Comparison of ENCODE assay signal across 15 cellular contexts in genomic region chr17:49656247-49656646, GRCh38. TPM values are rescaled to one million over a fixed set of nuclear protein-coding genes. Genes with fewer than 3 reads are reported as not detected.
DNase-seq lines count a peak whose midpoint lies in the region; ATAC-seq and TF ChIP-seq lines count a peak whose summit lies in the region.
"Had no signal": no experiment of that assay in that cellular context is flagged by ENCODE, and none has a peak within 500 bp of the region (broad histone marks: within the 10 kb centered on the region; RNA-seq: fewer than 3 reads in every experiment).

No MANE protein-coding gene starts in this region.

- no peak for TF ChIP-seq CTCF in esophagus muscularis mucosa (IDR thresholded peaks at IDR 0.05)

- H3K36me3 ChIP-seq in SK-N-MC (ENCODE audit: insufficient read depth, low read length) (peaks cover 7% of the 10 kb centered on the region; the same call in 1 of the 2 replicates), esophagus muscularis mucosa (peaks cover 0 to 5% (median 0%) of the 10 kb centered on the region in 4 donors)
- H3K36me3 ChIP-seq: HAP-1 had no signal

- peaks cover 5% of the 10 kb centered on the region for H3K4me1 ChIP-seq in right cardiac atrium (ENCODE audit: control insufficient read depth, insufficient read depth, low read length)
- peaks cover 35 to 72% (median 68%) of the 10 kb centered on the region in 4 donors for H3K4me1 ChIP-seq in esophagus muscularis mucosa
- H3K4me1 ChIP-seq: HAP-1 had no signal

- 80% methylated on average over 1 of the region's 1 CpG for WGBS in right cardiac atrium
- WGBS in esophagus muscularis mucosa, result 94% methylated on average over 1 of the region's 1 CpG

- DNase-seq in right cardiac atrium, result no peak
- DNase-seq in cardiac septum (ENCODE audit: low spot score), result no peak
- no peak for DNase-seq in SK-N-MC (ENCODE audit: low read depth, low spot score)
- DNase-seq in esophagus muscularis mucosa (ENCODE audit: extremely low spot score), result no peak
- DNase-seq in stimulated activated CD4-positive, alpha-beta T cell treated with anti-CD3 and anti-CD28 coated beads, Interleukin-15, amount 100 ng/mL, for 24 hours, result no peak
- DNase-seq: CD4-positive, CD25-positive, alpha-beta regulatory T cell; KBM-7; NCI-H1436; NCI-H2029; NCI-H2171 treated with DMSO at 0.1 percent for 48 hours; NCI-H446 treated with DMSO at 0.1 percent for 48 hours; NK-92 treated with Interleukin-12 subunit alpha and Interleukin-12 subunit beta, amount 100 ng/mL, for 24 hours had no signal

- H3K9me3 ChIP-seq in right cardiac atrium (ENCODE audit: control insufficient read depth, low read length) (no peaks in the 10 kb centered on the region), SK-N-MC (ENCODE audit: low read depth, low read length) (no peaks in the 10 kb centered on the region), esophagus muscularis mucosa (no peaks in the 10 kb centered on the region)
- H3K9me3 ChIP-seq: HAP-1 had no signal

- H3K27ac ChIP-seq in right cardiac atrium (ENCODE audit: low read length) (peak overlapping the region; percentile 27), SK-N-MC (peak overlapping the region; percentile 68), esophagus muscularis mucosa (replicated peaks in 1 of 4) (peak overlapping the region in 3 of 4 donors; percentile 15 to 39 (median 22))

- H3K4me3 ChIP-seq in right cardiac atrium (ENCODE audit: low read length) (no peak overlapping the region), SK-N-MC (no peak overlapping the region), esophagus muscularis mucosa (no peak overlapping the region)
- H3K4me3 ChIP-seq: HAP-1 had no signal

- no peak for TF ChIP-seq EP300 in esophagus muscularis mucosa (IDR thresholded peaks at IDR 0.05)

- no peak for TF ChIP-seq POLR2A in esophagus muscularis mucosa (IDR thresholded peaks at IDR 0.05; ENCODE audit: low read depth)

- intact Hi-C loops in right cardiac atrium (cut with DNase I), result no loop called here
- intact Hi-C loops in cardiac septum (cut with DNase I), result no loop called here
- intact Hi-C loops in esophagus muscularis mucosa (cut with DNase I), result no loop called here

- H3K27me3 ChIP-seq in right cardiac atrium (ENCODE audit: control insufficient read depth, insufficient read depth) (no peaks in the 10 kb centered on the region), esophagus muscularis mucosa (no peaks in the 10 kb centered on the region)

- H3K9ac ChIP-seq in SK-N-MC (ENCODE audit: insufficient read length), result no peak overlapping the region

- ATAC-seq in right cardiac atrium, result no peak
- no peak for ATAC-seq in GM19324 (IDR thresholded peaks at IDR 0.05; ENCODE audit: low FRiP score, unreplicated experiment)
- ATAC-seq in HG02610 (IDR thresholded peaks at IDR 0.05; ENCODE audit: unreplicated experiment), result no peak

RNA-seq across cellular contexts. Expression of gene SPOP, which starts 21.6 kb away (rescaled TPM):
- total RNA-seq in right cardiac atrium, result 10 to 100 TPM; 61.0 to 82.7 (median 76.6) TPM
- polyA plus RNA-seq in right cardiac atrium, result 33.7 TPM
- total RNA-seq in cardiac septum, result 68.3 TPM
- total RNA-seq in esophagus muscularis mucosa, result 100 to 1,000 TPM; 156 to 304 (median 185) TPM

RNA-seq across cellular contexts. Expression of gene SLC35B1, which starts 51.5 kb away (rescaled TPM):
- total RNA-seq in right cardiac atrium (10 to 100 TPM; 48.6 to 75.5 (median 56.2) TPM), cardiac septum (73.8 TPM), esophagus muscularis mucosa (10 to 100 TPM; 17.0 to 25.3 (median 18.4) TPM)
- polyA plus RNA-seq in right cardiac atrium, result 56.1 TPM
